Comparison of ENCODE assay signal across 22 cellular contexts in genomic region chr9:42386477-42386876, GRCh38.
DNase-seq lines count a peak whose midpoint lies in the region; ATAC-seq and TF ChIP-seq lines count a peak whose summit lies in the region.
"Had no signal": no experiment of that assay in that cellular context is flagged by ENCODE, and none has a peak within 500 bp of the region (broad histone marks: within the 10 kb centered on the region; RNA-seq: fewer than 3 reads in every experiment).

No MANE protein-coding gene starts in this region.

- POLR2A ChIA-PET in HEK293T (lab: Yijun Ruan, JAX) = no interaction called here

- H3K79me2 ChIP-seq in trophoblast cell (ENCODE audit: control insufficient read depth, insufficient read depth, low read length, poor library complexity) = no peaks in the 10 kb centered on the region

- H3K27me3 ChIP-seq in trophoblast cell (ENCODE audit: insufficient read depth, low read length) (no peaks in the 10 kb centered on the region), brain microvascular endothelial cell (replicated peaks) (no peaks in the 10 kb centered on the region)

- H3K36me3 ChIP-seq in trophoblast cell (ENCODE audit: control insufficient read depth in 1 of 2, insufficient read depth in 2 of 2, low read length in 2 of 2) (no peaks in the 10 kb centered on the region), brain microvascular endothelial cell (replicated peaks) (no peaks in the 10 kb centered on the region)

- no peak overlapping the region for H2BK120ac ChIP-seq in trophoblast cell (ENCODE audit: insufficient read depth, low read length, poor library complexity)

- no peak for TF ChIP-seq CTCF in brain microvascular endothelial cell (IDR thresholded peaks at IDR 0.05; ENCODE audit: low read depth, low read length, missing control alignments)

- in situ Hi-C loops in G401 (cut with HindIII; ENCODE audit: low sequenced_read_pairs) (no loop called here), brain microvascular endothelial cell (cut with HindIII; ENCODE audit: low pct_ligation_motif_present, low sequenced_read_pairs) (no loop called here)

- H2AFZ ChIP-seq in trophoblast cell (ENCODE audit: insufficient read depth, low read length, poor library complexity) = no peak overlapping the region

- CTCF ChIA-PET in HEK293T (lab: Yijun Ruan, JAX) = no interaction called here

- H3K18ac ChIP-seq in trophoblast cell (ENCODE audit: low read length) = no peak overlapping the region

- H4K91ac ChIP-seq in trophoblast cell (ENCODE audit: low read depth, low read length) = no peak overlapping the region

- peak overlapping the region; percentile 2 for H3K9ac ChIP-seq in trophoblast cell (ENCODE audit: low read length)

- H2AK5ac ChIP-seq in trophoblast cell (ENCODE audit: low read length) = no peak overlapping the region

- no peak overlapping the region for H3K23ac ChIP-seq in trophoblast cell (ENCODE audit: low read length)

- H3K14ac ChIP-seq in trophoblast cell (ENCODE audit: low read length) = no peak overlapping the region

- H2BK12ac ChIP-seq in trophoblast cell (ENCODE audit: low read length) = no peak overlapping the region

- H3K4me2 ChIP-seq in trophoblast cell (ENCODE audit: low read length) = no peak overlapping the region
- H3K4me2 ChIP-seq: A549 had no signal

- DNase-seq in G401 (ENCODE audit: low spot score) = peak; percentile 13
- DNase-seq in HEK293T (ENCODE audit: extremely low spot score) = peak; percentile 14
- no peak for DNase-seq in trophoblast cell
- DNase-seq in brain microvascular endothelial cell = no peak
- no peak for DNase-seq in activated T-cell treated with anti-CD3 and anti-CD28 coated beads for 4 hours
- DNase-seq in HuH-7 (ENCODE audit: low spot score) = no peak
- DNase-seq in NCI-H128 (lab: John Stamatoyannopoulos, UW; ENCODE audit: unreplicated experiment) = no peak
- DNase-seq: AML-193, Calu3, DMS79 treated with DMSO at 0.1 percent for 48 hours, GDM1, KG1, NCI-H1105, NCI-H1930, NCI-H2171 treated with DMSO at 0.1 percent for 48 hours, NCI-H82, Right ventricle myocardium superior had no signal

- H3K4me1 ChIP-seq in trophoblast cell (ENCODE audit: control insufficient read depth in 1 of 2, insufficient read depth in 2 of 2, low read length in 2 of 2) = no peaks in the 10 kb centered on the region
- H3K4me1 ChIP-seq: A549 had no signal

- no peak overlapping the region for H2BK5ac ChIP-seq in trophoblast cell (ENCODE audit: low read depth, low read length, poor library complexity)

- H3K4me3 ChIP-seq in trophoblast cell (ENCODE audit: low read depth, low read length) = no peak overlapping the region
- H3K4me3 ChIP-seq in brain microvascular endothelial cell (ENCODE audit: low read depth, low read length) = no peak overlapping the region
- H3K4me3 ChIP-seq: A549 had no signal

- no peak overlapping the region for H4K12ac ChIP-seq in trophoblast cell (ENCODE audit: low read depth, low read length)

- WGBS in trophoblast cell (ENCODE audit: extremely low coverage, insufficient coverage, insufficient read length) = no CpG with 5 or more reads among the region's 2 CpGs

- H4K8ac ChIP-seq in trophoblast cell (ENCODE audit: low read depth, low read length) = no peak overlapping the region

- H3K27ac ChIP-seq in trophoblast cell (ENCODE audit: low read depth, low read length) (no peak overlapping the region), brain microvascular endothelial cell (no peak overlapping the region)
- H3K27ac ChIP-seq: A549, HL-60 had no signal

- peak; percentile 8 for ATAC-seq in esophagus mucosa
- ATAC-seq: A549, Panc1, SK-N-SH treated with all-trans-retinoic acid at 6 μM for 48 hours had no signal

- H3K4ac ChIP-seq in trophoblast cell (ENCODE audit: low read depth, low read length) = no peak overlapping the region

- H3K9me3 ChIP-seq in trophoblast cell (ENCODE audit: insufficient read depth, low read depth, low read length) = peaks cover 1% of the 10 kb centered on the region
- H3K9me3 ChIP-seq: A549 had no signal

- no peaks in the 10 kb centered on the region for H3K79me1 ChIP-seq in trophoblast cell (ENCODE audit: low read length)

TF ChIP-seq in HEK293T, 16 proteins besides CTCF, POLR2A, EP300 and RAD21:
- TF ChIP-seq L3MBTL2 (conservative IDR thresholded peaks at IDR 0.05) (no peak), SUZ12 (IDR thresholded peaks at IDR 0.05) (no peak), CTBP1 (IDR thresholded peaks at IDR 0.05; ENCODE audit: borderline replicate concordance) (no peak), TARDBP (IDR thresholded peaks at IDR 0.05) (no peak), PKNOX1 (IDR thresholded peaks at IDR 0.05) (no peak), BHLHE40 (IDR thresholded peaks at IDR 0.05; ENCODE audit: borderline replicate concordance) (no peak), FOXM1 (IDR thresholded peaks at IDR 0.05; ENCODE audit: borderline replicate concordance) (no peak), FOXA1 (IDR thresholded peaks at IDR 0.05) (no peak), HDGF (IDR thresholded peaks at IDR 0.05; ENCODE audit: borderline replicate concordance) (no peak)

Comparison
In these comparisons a context has a peak if more than half of its experiments do, and no peak if none do; other contexts are left out.
1. DNase-seq: peak in G401 (single experiment) and HEK293T (single experiment); none in trophoblast cell (0 of 2), brain microvascular endothelial cell (single experiment), activated T-cell treated with anti-CD3 and anti-CD28 coated beads for 4 hours (single experiment), HuH-7 (single experiment) and NCI-H128 (single experiment).